8 cellular contexts compared by ENCODE assay signal in genomic region chr1:149850732-149851345, GRCh38. TPM values are rescaled to one million over a fixed set of nuclear protein-coding genes. Genes with fewer than 3 reads are reported as not detected.
DNase-seq lines count a peak whose midpoint lies in the region; ATAC-seq, FAIRE-seq and TF ChIP-seq lines count a peak whose summit lies in the region.
"Not testable (repeated sequence)": the region's sequence is repeated elsewhere in the genome, so short reads cannot be mapped to it uniquely, and the experiment has no call there.

No MANE protein-coding gene starts in this region.

- not testable (repeated sequence) for H3K9me3 Mint-ChIP-seq in activated naive CD4-positive, alpha-beta T cell treated with anti-CD3 and anti-CD28 coated beads, Interleukin-2, amount 50 U/mL, for 72 hours

- ATAC-seq in GM18505 (IDR thresholded peaks at IDR 0.05; ENCODE audit: unreplicated experiment) (peak; percentile 45), GM19397 (IDR thresholded peaks at IDR 0.05; ENCODE audit: unreplicated experiment) (peak; percentile 48), HG03064 (IDR thresholded peaks at IDR 0.05; ENCODE audit: low read depth, unreplicated experiment) (peak; percentile 42), HG03571 (IDR thresholded peaks at IDR 0.05; ENCODE audit: unreplicated experiment) (peak; percentile 49), thoracic aorta (ENCODE audit: insufficient number of reproducible peaks, low FRiP score, low read depth) (peak; percentile 81)
- ATAC-seq in activated naive CD4-positive, alpha-beta T cell treated with anti-CD3 and anti-CD28 coated beads, Interleukin-2, amount 50 U/mL, for 72 hours: peak; percentile 57 to 72

- intact Hi-C loops in kidney (cut with DNase I): not testable (repeated sequence)

- not testable (repeated sequence) for TF ChIP-seq CTCF in kidney (IDR thresholded peaks at IDR 0.05; ENCODE audit: borderline replicate concordance, extremely low read depth, insufficient read depth); thoracic aorta (IDR thresholded peaks at IDR 0.05)

- not testable (repeated sequence) for H3K27ac Mint-ChIP-seq in activated naive CD4-positive, alpha-beta T cell treated with anti-CD3 and anti-CD28 coated beads, Interleukin-2, amount 50 U/mL, for 72 hours

- peaks cover 11% of the 10 kb centered on the region in 2 donors for H3K36me3 Mint-ChIP-seq in activated naive CD4-positive, alpha-beta T cell treated with anti-CD3 and anti-CD28 coated beads, Interleukin-2, amount 50 U/mL, for 72 hours

- not testable (repeated sequence) for H3K4me3 ChIP-seq in kidney (ENCODE audit: low read length in 2 of 2); thoracic aorta

- FAIRE-seq in H54 (lab: Jason Lieb, UNC): peak; percentile 85
- peak; percentile 76 for FAIRE-seq in kidney (lab: Jason Lieb, UNC)

- not testable (repeated sequence) for H3K27ac ChIP-seq in kidney (ENCODE audit: low read depth in 2 of 2, low read length in 2 of 2); thoracic aorta

- H3K36me3 ChIP-seq in kidney (ENCODE audit: control insufficient read depth in 1 of 2, insufficient read depth in 2 of 2, low read length in 2 of 2); thoracic aorta: not testable (repeated sequence)

- not testable (repeated sequence) for H3K9me3 ChIP-seq in kidney (ENCODE audit: control insufficient read depth in 1 of 2, low read length in 2 of 2); thoracic aorta

- not testable (repeated sequence) for H3K27me3 ChIP-seq in thoracic aorta (replicated peaks; ENCODE audit: insufficient read depth)

- H3K4me1 ChIP-seq in kidney (ENCODE audit: control insufficient read depth in 1 of 2, insufficient read depth in 1 of 2, low read depth in 1 of 2, low read length in 2 of 2) (peaks cover 13 to 17% of the 10 kb centered on the region in 2 donors), thoracic aorta (ENCODE audit: control insufficient read depth in 1 of 2, low read depth in 2 of 2) (peaks cover 12 to 30% of the 10 kb centered on the region in 2 donors)

- DNase-seq in H54 (ENCODE audit: insufficient read length, low spot score); activated naive CD4-positive, alpha-beta T cell treated with anti-CD3 and anti-CD28 coated beads, Interleukin-2, amount 50 U/mL, for 72 hours (ENCODE audit: low spot score in 2 of 2); kidney; thoracic aorta (ENCODE audit: low spot score): not testable (repeated sequence)

- not testable (repeated sequence) for H3K9ac ChIP-seq in kidney (ENCODE audit: low read length in 2 of 2)

- not testable (repeated sequence) for TF ChIP-seq POLR2A in GM18505 (IDR thresholded peaks at IDR 0.05; ENCODE audit: borderline replicate concordance, extremely low read depth, insufficient read depth, insufficient read length); H54 (IDR thresholded peaks at IDR 0.05; ENCODE audit: low read depth, low read length)

RNA-seq across cellular contexts. Expression of gene BOLA1, which starts 48.5 kb away (rescaled TPM):
- total RNA-seq in activated naive CD4-positive, alpha-beta T cell treated with anti-CD3 and anti-CD28 coated beads, Interleukin-2, amount 50 U/mL, for 72 hours: 10 to 100 TPM; 19.4 to 28.7 TPM
- total RNA-seq in kidney: 14.3 TPM
- 44.0 TPM for polyA plus RNA-seq in kidney (ENCODE audit: insufficient read depth, low read depth, low replicate concordance)
- 10 to 100 TPM; 25.7 to 46.0 TPM for total RNA-seq in thoracic aorta
